ENCODE assay signal across 1 cellular context in genomic region chr14:68043752-68044151, GRCh38.
TF ChIP-seq lines count a peak whose summit lies in the region.

No MANE protein-coding gene starts in this region.

TF ChIP-seq in SK-N-SH, 30 proteins besides CTCF, POLR2A, EP300 and RAD21 (continued from another document):
- no peak for TF ChIP-seq ZBTB33 (IDR thresholded peaks at IDR 0.05; ENCODE audit: borderline replicate concordance, low read depth)
- TF ChIP-seq POLR2AphosphoS5 (IDR thresholded peaks at IDR 0.05; ENCODE audit: low read depth, low read length): no peak
- no peak for TF ChIP-seq RCOR1 (IDR thresholded peaks at IDR 0.05; ENCODE audit: low read length)
- TF ChIP-seq GABPA (IDR thresholded peaks at IDR 0.05; ENCODE audit: low read depth): no peak
- no peak for TF ChIP-seq FOXJ3 (CRISPR knock-in tag; IDR thresholded peaks at IDR 0.05)
